In genomic region chr17:1275205-1275961, GRCh38 we compare ENCODE assay signal across 28 cellular contexts. TPM values are rescaled to one million over a fixed set of nuclear protein-coding genes. Genes with fewer than 3 reads are reported as not detected.
DNase-seq lines count a peak whose midpoint lies in the region; ATAC-seq, FAIRE-seq and TF ChIP-seq lines count a peak whose summit lies in the region.
"Had no signal": no experiment of that assay in that cellular context is flagged by ENCODE, and none has a peak within 500 bp of the region (broad histone marks: within the 10 kb centered on the region; RNA-seq: fewer than 3 reads in every experiment).

No MANE protein-coding gene starts in this region.

- H3K36me3 Mint-ChIP-seq in activated CD8-positive, alpha-beta T cell treated with anti-CD3 and anti-CD28 coated beads for 36 hours (ENCODE audit: low read depth), result no peaks in the 10 kb centered on the region
- no peaks in the 10 kb centered on the region for H3K36me3 Mint-ChIP-seq in activated CD8-positive, alpha-beta T cell treated with anti-CD3 and anti-CD28 coated beads, Interleukin-2, amount 10 ng/mL, durations not matched to agents 7 days and 5 days (ENCODE audit: low read depth)
- H3K36me3 Mint-ChIP-seq in nephron progenitor cell (ENCODE audit: low read depth), result no peaks in the 10 kb centered on the region
- H3K36me3 Mint-ChIP-seq: activated CD4-positive, alpha-beta memory T cell treated with anti-CD3 and anti-CD28 coated beads for 36 hours; activated naive CD4-positive, alpha-beta T cell treated with anti-CD3 and anti-CD28 coated beads, Interleukin-2, amount 50 U/mL, for 24 hours; CD4-positive, alpha-beta memory T cell; naive thymus-derived CD8-positive, alpha-beta T cell; stimulated activated naive B cell treated with anti-CD40 and anti-IgM and Interleukin-4, amounts not matched to agents 10 μg/mL and 1 μg/mL and 100 μg/mL, for 72 hours had no signal

- no peak for TF ChIP-seq EP300 in K562 (IDR thresholded peaks at IDR 0.05; ENCODE audit: low read length)

- DNase-seq in activated CD8-positive, alpha-beta T cell treated with anti-CD3 and anti-CD28 coated beads for 36 hours, result no peak
- no peak for DNase-seq in activated CD8-positive, alpha-beta T cell treated with anti-CD3 and anti-CD28 coated beads, Interleukin-2, amount 10 ng/mL, durations not matched to agents 7 days and 5 days
- DNase-seq in HCT116 (ENCODE audit: low read depth, low spot score), result no peak
- DNase-seq in K562 (ENCODE audit: extremely low read depth in 1 of 4, low spot score in 3 of 4), result no peak
- DNase-seq in nephron progenitor cell, result no peak
- DNase-seq in NCI-H187 treated with DMSO at 0.1 percent for 48 hours (lab: John Stamatoyannopoulos, UW), result no peak
- no peak for DNase-seq in stimulated activated naive CD4-positive, alpha-beta T cell (lab: John Stamatoyannopoulos, UW)
- DNase-seq in CD1c-positive myeloid dendritic cell (ENCODE audit: extremely low spot score), result no peak
- DNase-seq: kidney, NCI-H2029 had no signal

- no peaks in the 10 kb centered on the region for H3K9me3 Mint-ChIP-seq in activated CD8-positive, alpha-beta T cell treated with anti-CD3 and anti-CD28 coated beads for 36 hours
- H3K9me3 Mint-ChIP-seq in activated CD8-positive, alpha-beta T cell treated with anti-CD3 and anti-CD28 coated beads, Interleukin-2, amount 10 ng/mL, durations not matched to agents 7 days and 5 days (ENCODE audit: insufficient read depth), result no peaks in the 10 kb centered on the region
- no peaks in the 10 kb centered on the region for H3K9me3 Mint-ChIP-seq in nephron progenitor cell
- H3K9me3 Mint-ChIP-seq: activated CD4-positive, alpha-beta memory T cell treated with anti-CD3 and anti-CD28 coated beads for 36 hours; activated naive CD4-positive, alpha-beta T cell treated with anti-CD3 and anti-CD28 coated beads, Interleukin-2, amount 50 U/mL, for 24 hours; CD4-positive, alpha-beta memory T cell; naive thymus-derived CD8-positive, alpha-beta T cell; stimulated activated naive B cell treated with anti-CD40 and anti-IgM and Interleukin-4, amounts not matched to agents 10 μg/mL and 1 μg/mL and 100 μg/mL, for 72 hours had no signal

- WGBS in K562 (ENCODE audit: insufficient coverage, low coverage, missing lambda C conversion rate), result 31% methylated on average over 8 of the region's 10 CpGs

- TF ChIP-seq POLR2A in HCT116 (IDR thresholded peaks at IDR 0.05; ENCODE audit: borderline replicate concordance, extremely low read depth, insufficient read depth, insufficient read length), result no peak
- no peak for TF ChIP-seq POLR2A in K562 (conservative IDR thresholded peaks at IDR 0.05)

- no peak for TF ChIP-seq CTCF in activated CD8-positive, alpha-beta T cell treated with anti-CD3 and anti-CD28 coated beads for 36 hours (IDR thresholded peaks at IDR 0.05)
- TF ChIP-seq CTCF in HCT116 (IDR thresholded peaks at IDR 0.05 in 2 of 3, conservative IDR thresholded peaks at IDR 0.05 in 1 of 3; ENCODE audit: borderline replicate concordance in 1 of 3, insufficient read depth in 1 of 3, low read depth in 2 of 3, low read length in 2 of 3) (no peak), K562 (IDR thresholded peaks at IDR 0.05 in 2 of 3, conservative IDR thresholded peaks at IDR 0.05 in 1 of 3; ENCODE audit: insufficient read depth in 2 of 3, low read depth in 1 of 3, low read length in 3 of 3) (no peak), nephron progenitor cell (IDR thresholded peaks at IDR 0.05) (no peak)

- H3K4me1 Mint-ChIP-seq in activated CD8-positive, alpha-beta T cell treated with anti-CD3 and anti-CD28 coated beads for 36 hours (ENCODE audit: low read depth), result peaks cover 3% of the 10 kb centered on the region
- peaks cover 10% of the 10 kb centered on the region for H3K4me1 Mint-ChIP-seq in activated CD8-positive, alpha-beta T cell treated with anti-CD3 and anti-CD28 coated beads, Interleukin-2, amount 10 ng/mL, durations not matched to agents 7 days and 5 days (ENCODE audit: low read depth)
- H3K4me1 Mint-ChIP-seq in nephron progenitor cell, result peaks cover 52% of the 10 kb centered on the region

- H3K27me3 Mint-ChIP-seq in activated CD8-positive, alpha-beta T cell treated with anti-CD3 and anti-CD28 coated beads for 36 hours, result peaks cover 27% of the 10 kb centered on the region
- peaks cover 24% of the 10 kb centered on the region for H3K27me3 Mint-ChIP-seq in activated CD8-positive, alpha-beta T cell treated with anti-CD3 and anti-CD28 coated beads, Interleukin-2, amount 10 ng/mL, durations not matched to agents 7 days and 5 days (ENCODE audit: low read depth)
- peaks cover 21% of the 10 kb centered on the region for H3K27me3 Mint-ChIP-seq in nephron progenitor cell (ENCODE audit: low read depth, poor library complexity)

- H3K9me3 ChIP-seq in HCT116 (ENCODE audit: control insufficient read depth in 1 of 2, insufficient read depth in 1 of 2, low read depth in 1 of 2, low read length in 2 of 2) (no peaks in the 10 kb centered on the region), K562 (replicated peaks; ENCODE audit: control insufficient read depth, insufficient read depth, low read depth, low read length) (no peaks in the 10 kb centered on the region)
- H3K9me3 ChIP-seq: pancreas, SK-N-SH, testis had no signal

- H3K9ac ChIP-seq in HCT116 (ENCODE audit: low read length) (no peak overlapping the region), K562 (ENCODE audit: insufficient read depth in 1 of 2, low read depth in 2 of 2, low read length in 2 of 2) (no peak overlapping the region)
- H3K9ac ChIP-seq: SK-N-SH had no signal

- POLR2A ChIA-PET in activated CD8-positive, alpha-beta T cell treated with anti-CD3 and anti-CD28 coated beads for 36 hours (lab: Charles Lee), result no interaction called here
- POLR2A ChIA-PET in activated CD8-positive, alpha-beta T cell treated with anti-CD3 and anti-CD28 coated beads, Interleukin-2, amount 10 ng/mL, durations not matched to agents 7 days and 5 days (lab: Charles Lee), result no interaction called here
- POLR2A ChIA-PET in HCT116 (lab: Charles Lee), result no interaction called here
- POLR2A ChIA-PET in K562 (lab: Yijun Ruan, JAX), result no interaction called here

- no peaks in the 10 kb centered on the region for H3K9me2 ChIP-seq in HCT116 (ENCODE audit: insufficient read depth)
- H3K9me2 ChIP-seq: SK-N-SH had no signal

- H3K27me3 ChIP-seq in HCT116 (ENCODE audit: insufficient read depth, low read length) (no peaks in the 10 kb centered on the region), K562 (ENCODE audit: control insufficient read depth in 2 of 2, insufficient read depth in 2 of 2, low read length in 2 of 2) (peaks cover 0 to 21% of the 10 kb centered on the region in 2 experiments; a peak in 4 of 5 replicates)
- H3K27me3 ChIP-seq: cardiac muscle cell, pancreas, testis had no signal

- no peaks in the 10 kb centered on the region for H3K36me3 ChIP-seq in HCT116 (ENCODE audit: control insufficient read depth in 1 of 2, insufficient read depth in 2 of 2, low read length in 2 of 2)
- no peaks in the 10 kb centered on the region for H3K36me3 ChIP-seq in K562 (ENCODE audit: control insufficient read depth, insufficient read depth, low read length)
- H3K36me3 ChIP-seq: cardiac muscle cell, pancreas had no signal

- intact Hi-C loops in activated CD8-positive, alpha-beta T cell treated with anti-CD3 and anti-CD28 coated beads for 36 hours (cut with micrococcal nuclease), result loop anchor here (10.0 kb wide), 1 partner anchor 239 kb away; the partner anchor contains the start of gene INPP5K
- intact Hi-C loops in HCT116 (cut with micrococcal nuclease) (no loop called here), K562 (cut with micrococcal nuclease) (loop anchor here (10.0 kb wide), 1 partner anchor 239 kb away; the partner anchor contains the start of gene INPP5K)

- no peak for FAIRE-seq in K562 (lab: Jason Lieb, UNC)
- FAIRE-seq: colon, D721Med, kidney, pancreas had no signal

- peak; percentile 25 for ATAC-seq in activated CD8-positive, alpha-beta T cell treated with anti-CD3 and anti-CD28 coated beads for 36 hours
- no peak for ATAC-seq in activated CD8-positive, alpha-beta T cell treated with anti-CD3 and anti-CD28 coated beads, Interleukin-2, amount 10 ng/mL, durations not matched to agents 7 days and 5 days
- ATAC-seq in HCT116 (no peak), K562 (no peak)

- H4K20me1 ChIP-seq in HCT116 (ENCODE audit: insufficient read depth), result no peaks in the 10 kb centered on the region
- H4K20me1 ChIP-seq in K562 (replicated peaks; ENCODE audit: control insufficient read depth, insufficient read depth, low read length), result no peaks in the 10 kb centered on the region

- no peak overlapping the region for H3K27ac ChIP-seq in HCT116 (ENCODE audit: low read depth, low read length)
- H3K27ac ChIP-seq in K562 (ENCODE audit: extremely low read depth, low read depth, low read length), result no peak overlapping the region
- H3K27ac ChIP-seq: cardiac muscle cell, epithelial cell of prostate, HL-60, pancreas, skin epidermis, testis had no signal

- H3K27ac Mint-ChIP-seq in activated CD8-positive, alpha-beta T cell treated with anti-CD3 and anti-CD28 coated beads for 36 hours, result no peak overlapping the region
- no peak overlapping the region for H3K27ac Mint-ChIP-seq in activated CD8-positive, alpha-beta T cell treated with anti-CD3 and anti-CD28 coated beads, Interleukin-2, amount 10 ng/mL, durations not matched to agents 7 days and 5 days
- peak overlapping the region; percentile 85 for H3K27ac Mint-ChIP-seq in nephron progenitor cell
- H3K27ac Mint-ChIP-seq: activated CD4-positive, alpha-beta memory T cell treated with anti-CD3 and anti-CD28 coated beads for 36 hours; activated naive CD4-positive, alpha-beta T cell treated with anti-CD3 and anti-CD28 coated beads, Interleukin-2, amount 50 U/mL, for 24 hours; stimulated activated naive B cell treated with anti-CD40 and anti-IgM and Interleukin-4, amounts not matched to agents 10 μg/mL and 1 μg/mL and 100 μg/mL, for 72 hours had no signal

- BruUV-seq in HCT116 (replicated peaks; lab: Mats Ljungman, UMichigan) (no TSS peak), K562 (replicated peaks; lab: Mats Ljungman, UMichigan) (no TSS peak)

- H3K4me3 Mint-ChIP-seq in activated CD8-positive, alpha-beta T cell treated with anti-CD3 and anti-CD28 coated beads for 36 hours, result no peak overlapping the region
- H3K4me3 Mint-ChIP-seq in activated CD8-positive, alpha-beta T cell treated with anti-CD3 and anti-CD28 coated beads, Interleukin-2, amount 10 ng/mL, durations not matched to agents 7 days and 5 days, result no peak overlapping the region
- H3K4me3 Mint-ChIP-seq in nephron progenitor cell, result no peak overlapping the region
- H3K4me3 Mint-ChIP-seq: activated naive CD4-positive, alpha-beta T cell treated with anti-CD3 and anti-CD28 coated beads, Interleukin-2, amount 50 U/mL, for 24 hours had no signal

- in situ Hi-C loops in K562 (cut with MboI), result loop anchor here (10.0 kb wide), 1 partner anchor 239 kb away; the partner anchor contains the start of gene INPP5K

- H2AFZ ChIP-seq in HCT116 (ENCODE audit: low read depth, low read length, poor library complexity, severe bottlenecking), result no peak overlapping the region
- no peak overlapping the region for H2AFZ ChIP-seq in K562 (ENCODE audit: low read depth, low read length)

- CTCF ChIA-PET in activated CD8-positive, alpha-beta T cell treated with anti-CD3 and anti-CD28 coated beads for 36 hours (lab: Charles Lee), result interaction anchor here (3.1 kb wide), 1 partner anchor 57 kb away, joined by 15 read pairs; no protein-coding TSS in a partner anchor
- CTCF ChIA-PET in activated CD8-positive, alpha-beta T cell treated with anti-CD3 and anti-CD28 coated beads, Interleukin-2, amount 10 ng/mL, durations not matched to agents 7 days and 5 days (lab: Charles Lee), result no interaction called here
- CTCF ChIA-PET in HCT116 (lab: Charles Lee) (interaction anchor here (0.9 kb wide), 1 partner anchor 58 kb away, joined by 3 read pairs; no protein-coding TSS in a partner anchor), K562 (lab: Yijun Ruan, JAX; ENCODE audit: low intra/inter-chr PET ratio) (interaction anchor here (1.2 to 2.4 kb wide), 2 partner anchors 57 to 240 kb away, joined by 6 to 20 read pairs; partner anchors contain the start of gene INPP5K)

- no peaks in the 10 kb centered on the region; a peak in 1 of 4 replicates for H3K4me1 ChIP-seq in HCT116 (ENCODE audit: control insufficient read depth in 1 of 2, insufficient read depth in 2 of 2, low read length in 2 of 2)
- H3K4me1 ChIP-seq in K562 (replicated peaks in 1 of 2; ENCODE audit: control insufficient read depth in 2 of 2, insufficient read depth in 2 of 2, low read length in 2 of 2), result peaks cover 0 to 17% of the 10 kb centered on the region in 2 experiments; a peak in 2 of 5 replicates
- H3K4me1 ChIP-seq: pancreas, testis had no signal

- no peaks in the 10 kb centered on the region for H3K9me1 ChIP-seq in K562 (ENCODE audit: control insufficient read depth, insufficient read depth, low read length)

- H3K79me2 ChIP-seq in HCT116 (ENCODE audit: insufficient read depth, low read length) (no peaks in the 10 kb centered on the region), K562 (ENCODE audit: control insufficient read depth, insufficient read depth, low read length) (no peaks in the 10 kb centered on the region)

- TF ChIP-seq RAD21 in HCT116 (IDR thresholded peaks at IDR 0.05; ENCODE audit: low read depth) (no peak), K562 (CRISPR knock-in tag; conservative IDR thresholded peaks at IDR 0.05 in 1 of 2, IDR thresholded peaks at IDR 0.05 in 1 of 2) (no peak)

- H3K4me2 ChIP-seq in HCT116 (ENCODE audit: low read length) (peak overlapping the region; percentile 60), K562 (ENCODE audit: insufficient read depth, low read length) (no peak overlapping the region)
- H3K4me2 ChIP-seq: SK-N-SH had no signal

- H3K4me3 ChIP-seq in HCT116 (replicated peaks in 1 of 2; ENCODE audit: low read depth in 1 of 2, low read length in 2 of 2) (no peak overlapping the region), K562 (no peak overlapping the region)
- H3K4me3 ChIP-seq: cardiac muscle cell, pancreas, skin epidermis, testis had no signal

- RAD21 ChIA-PET in HCT116 (lab: Charles Lee; ENCODE audit: low non-redundant PET in 1 of 2, low total read pairs in 2 of 2, uncharacterized antibody in 2 of 2, unreplicated experiment in 2 of 2), result no interaction called here

RNA-seq across cellular contexts. Expression of gene TRARG1, which starts 4.1 kb away (rescaled TPM):
- total RNA-seq in activated CD8-positive, alpha-beta T cell treated with anti-CD3 and anti-CD28 coated beads for 36 hours, result not detected
- 1 to 10 TPM in 1 of 2 experiments, under 1 TPM in 1; 0.78 to 1.3 TPM for total RNA-seq in activated CD8-positive, alpha-beta T cell treated with anti-CD3 and anti-CD28 coated beads, Interleukin-2, amount 10 ng/mL, durations not matched to agents 7 days and 5 days
- total RNA-seq in HCT116 (2021; ENCODE audit: unreplicated experiment) (not detected), K562 (2014; rRNA removed) (not detected in 2 replicates), K562 (2014; rRNA removed; fragmentation: Illumina TruSeq; extraction: Trizol) (not detected in 2 replicates), K562 (2015; rRNA removed; fragmentation: Illumina TruSeq; extraction: Trizol) (not detected in 2 replicates), K562 (2021) (not detected in 2 replicates)
- polyA plus RNA-seq in HCT116 (2012), result not detected in 2 replicates
- 0.07 TPM in 1 of 2 replicates, not detected in the other for total RNA-seq in K562 (2011; cell fraction: chromatin; rRNA removed; ENCODE audit: low replicate concordance)
- total RNA-seq in K562 (2011; cell fraction: nucleolus; rRNA removed), result 0.17 TPM in 1 of 2 replicates, not detected in the other
- not detected in 2 replicates for total RNA-seq in K562 (2011; cell fraction: nucleoplasm; rRNA removed)
- polyA plus RNA-seq in K562 (2011; rRNA removed) (0.01 and 0.06 TPM in 2 replicates), K562 (2014; fragmentation: Illumina TruSeq; extraction: Trizol) (not detected in 2 replicates), K562 (2014; fragmentation: Nextera tagmentation; extraction: Ambion mirVana) (not detected), K562 (2014; rRNA removed) (not detected in 2 replicates)
- polyA plus RNA-seq in K562 (2011; cell fraction: cytosol; rRNA removed), result 0.25 TPM in 1 of 2 replicates, not detected in the other
- 0.11 TPM in 1 of 2 replicates, not detected in the other for polyA plus RNA-seq in K562 (2011; cell fraction: nucleus; rRNA removed)
- polyA plus RNA-seq in K562 (2012), result 0.01 TPM in 1 of 2 replicates, not detected in the other
- polyA minus RNA-seq in K562 (2011; rRNA and poly(A)+ RNA removed), result 0.07 TPM in 1 of 2 replicates, not detected in the other
- polyA minus RNA-seq in K562 (2011; cell fraction: cytosol; rRNA and poly(A)+ RNA removed), result 0.29 TPM in 1 of 2 replicates, not detected in the other
- not detected in 2 replicates for polyA minus RNA-seq in K562 (2011; cell fraction: nucleus; rRNA and poly(A)+ RNA removed)
- total RNA-seq: A172; activated CD4-positive, alpha-beta memory T cell treated with anti-CD3 and anti-CD28 coated beads for 36 hours; cardiac muscle cell; CD4-positive, alpha-beta memory T cell; kidney; naive thymus-derived CD8-positive, alpha-beta T cell; ureter had no signal
- polyA plus RNA-seq: cardiac muscle cell; CD4-positive, alpha-beta memory T cell; SK-N-SH had no signal

RNA-seq across cellular contexts. Expression of gene BHLHA9, which starts 5.1 kb away (rescaled TPM):
- not detected for total RNA-seq in activated CD8-positive, alpha-beta T cell treated with anti-CD3 and anti-CD28 coated beads for 36 hours
- total RNA-seq in activated CD8-positive, alpha-beta T cell treated with anti-CD3 and anti-CD28 coated beads, Interleukin-2, amount 10 ng/mL, durations not matched to agents 7 days and 5 days, result not detected
- not detected for total RNA-seq in HCT116 (2021; ENCODE audit: unreplicated experiment)
- polyA plus RNA-seq in HCT116 (2012), result not detected in 2 replicates
- total RNA-seq in K562 (2011; cell fraction: chromatin; rRNA removed; ENCODE audit: low replicate concordance), result not detected in 2 replicates
- total RNA-seq in K562 (2011; cell fraction: nucleolus; rRNA removed), result not detected in 2 replicates
- total RNA-seq in K562 (2011; cell fraction: nucleoplasm; rRNA removed), result not detected in 2 replicates
- not detected in 2 replicates for total RNA-seq in K562 (2014; rRNA removed)
- not detected in 2 replicates for total RNA-seq in K562 (2014; rRNA removed; fragmentation: Illumina TruSeq; extraction: Trizol)
- total RNA-seq in K562 (2015; rRNA removed; fragmentation: Illumina TruSeq; extraction: Trizol), result not detected in 2 replicates
- not detected in 2 replicates for total RNA-seq in K562 (2021)
- not detected in 2 replicates for polyA plus RNA-seq in K562 (2011; rRNA removed)
- not detected in 2 replicates for polyA plus RNA-seq in K562 (2011; cell fraction: cytosol; rRNA removed)
- polyA plus RNA-seq in K562 (2011; cell fraction: nucleus; rRNA removed), result not detected in 2 replicates
- polyA plus RNA-seq in K562 (2012), result not detected in 2 replicates
- polyA plus RNA-seq in K562 (2014; fragmentation: Illumina TruSeq; extraction: Trizol), result not detected in 2 replicates
- not detected for polyA plus RNA-seq in K562 (2014; fragmentation: Nextera tagmentation; extraction: Ambion mirVana)
- polyA plus RNA-seq in K562 (2014; rRNA removed), result not detected in 2 replicates
- polyA minus RNA-seq in K562 (2011; rRNA and poly(A)+ RNA removed), result not detected in 2 replicates
- polyA minus RNA-seq in K562 (2011; cell fraction: cytosol; rRNA and poly(A)+ RNA removed), result not detected in 2 replicates
- polyA minus RNA-seq in K562 (2011; cell fraction: nucleus; rRNA and poly(A)+ RNA removed), result not detected in 2 replicates
- total RNA-seq: A172; activated CD4-positive, alpha-beta memory T cell treated with anti-CD3 and anti-CD28 coated beads for 36 hours; aorta; CD4-positive, alpha-beta memory T cell; kidney; lower leg skin; naive thymus-derived CD8-positive, alpha-beta T cell; pancreas; ureter had no signal
- polyA plus RNA-seq: aorta; cardiac muscle cell; CD4-positive, alpha-beta memory T cell; naive thymus-derived CD8-positive, alpha-beta T cell; pancreas; SK-N-SH had no signal
